Comparison of ENCODE assay signal across 31 cellular contexts in genomic region chr19:58086825-58087710, GRCh38. TPM values are rescaled to one million over a fixed set of nuclear protein-coding genes. Genes with fewer than 3 reads are reported as not detected.
"Had no signal": no experiment of that assay in that cellular context is flagged by ENCODE, and none has a peak within 500 bp of the region (broad histone marks: within the 10 kb centered on the region; RNA-seq: fewer than 3 reads in every experiment).

No MANE protein-coding gene starts in this region.

- H2AFZ ChIP-seq: parathyroid adenoma had no signal

- H3K4me1 ChIP-seq: heart left ventricle, left ventricle myocardium inferior, lower lobe of right lung, parathyroid adenoma, psoas muscle, right atrium auricular region, tibial nerve, upper lobe of left lung had no signal

- H3K4me3 ChIP-seq: heart left ventricle, left ventricle myocardium inferior, lower lobe of right lung, mucosa of descending colon, psoas muscle, right atrium auricular region, skin epidermis, tibial nerve, upper lobe of left lung had no signal

- H3K79me2 ChIP-seq: parathyroid adenoma had no signal

- H3K9ac ChIP-seq: parathyroid adenoma had no signal

- FAIRE-seq: islet of Langerhans, kidney, urothelium cell line had no signal

- DNase-seq: glutamatergic neuron; heart left ventricle; hypothalamus; immature natural killer cell; kidney; left ventricle myocardium inferior; lower lobe of right lung; mammary epithelial cell; mesendoderm; midbrain; mucosa of descending colon; naive thymus-derived CD4-positive, alpha-beta T cell; nucleus accumbens; psoas muscle; stimulated activated CD4-positive, alpha-beta T cell treated with anti-CD3 and anti-CD28 coated beads, Interleukin-12 subunit alpha, Interleukin-12 subunit beta, amount 100 ng/mL, for 4 hours; stimulated activated CD4-positive, alpha-beta T cell treated with anti-CD3 and anti-CD28 coated beads, Interleukin-15, amount 100 ng/mL, for 24 hours; stimulated activated CD4-positive, alpha-beta T cell treated with anti-CD3 and anti-CD28 coated beads, Interleukin-2, amount 100 ng/mL, for 24 hours; stimulated activated CD4-positive, alpha-beta T cell treated with anti-CD3 and anti-CD28 coated beads, Interleukin-4, amount 100 ng/mL, for 1 hour; stimulated activated naive B cell treated with anti-CD40 and anti-IgM and Interleukin-4, amounts not matched to agents 10 μg/mL and 1 μg/mL and 100 μg/mL, for 72 hours; substantia nigra had no signal

- H3K27me3 ChIP-seq: heart left ventricle, right atrium auricular region, tibial nerve, upper lobe of left lung had no signal

- H3K27ac ChIP-seq: heart left ventricle, left ventricle myocardium inferior, lower lobe of right lung, parathyroid adenoma, psoas muscle, right atrium auricular region, skin epidermis, tibial nerve, upper lobe of left lung had no signal

RNA-seq across cellular contexts. Expression of gene ZSCAN1, which starts 53.2 kb away (rescaled TPM):
- total RNA-seq: heart left ventricle; left ventricle myocardium inferior; lower lobe of right lung; mammary epithelial cell; mucosa of descending colon; myocyte; naive thymus-derived CD4-positive, alpha-beta T cell; natural killer cell treated with Interleukin-12 subunit alpha and Interleukin-12 subunit beta and Interleukin-15 and Interleukin-18, amount 100 ng/mL, for 72 hours; osteocyte; posterior vena cava; psoas muscle; right atrium auricular region had no signal
- polyA plus RNA-seq: mammary epithelial cell; naive thymus-derived CD4-positive, alpha-beta T cell; psoas muscle had no signal
